In genomic region chr1:11078631-11079030, GRCh38 we compare ENCODE assay signal across 22 cellular contexts. TPM values are rescaled to one million over a fixed set of nuclear protein-coding genes. Genes with fewer than 3 reads are reported as not detected.
DNase-seq lines count a peak whose midpoint lies in the region; ATAC-seq and TF ChIP-seq lines count a peak whose summit lies in the region.
"Had no signal": no experiment of that assay in that cellular context is flagged by ENCODE, and none has a peak within 500 bp of the region (broad histone marks: within the 10 kb centered on the region; RNA-seq: fewer than 3 reads in every experiment).

No MANE protein-coding gene starts in this region.

- H3K27me3 Mint-ChIP-seq in activated CD8-positive, alpha-beta T cell treated with anti-CD3 and anti-CD28 coated beads, Interleukin-2, amount 10 ng/mL, durations not matched to agents 7 days and 5 days (ENCODE audit: low read depth): no peaks in the 10 kb centered on the region
- H3K27me3 Mint-ChIP-seq in chondrocyte (ENCODE audit: low read depth): no peaks in the 10 kb centered on the region
- H3K27me3 Mint-ChIP-seq: CD4-positive, alpha-beta T cell had no signal

- DNase-seq in activated CD8-positive, alpha-beta memory T cell treated with anti-CD3 and anti-CD28 coated beads, Interleukin-2, amount 50 U/mL, for 48 hours: peak; percentile 32
- no peak for DNase-seq in activated CD8-positive, alpha-beta memory T cell treated with anti-CD3 and anti-CD28 coated beads, Interleukin-2, amount 50 U/mL, for 4 hours
- DNase-seq in activated CD8-positive, alpha-beta T cell treated with anti-CD3 and anti-CD28 coated beads, Interleukin-2, amount 10 ng/mL, durations not matched to agents 7 days and 5 days: no peak
- DNase-seq in fibroblast of villous mesenchyme (ENCODE audit: low read depth) (peak; percentile 62), NCI-H128 (lab: John Stamatoyannopoulos, UW; ENCODE audit: unreplicated experiment) (no peak), chondrocyte (ENCODE audit: low spot score) (no peak)
- no peak for DNase-seq in stimulated activated effector memory CD8-positive, alpha-beta T cell treated with anti-CD3 and anti-CD28 coated beads, Interleukin-12 subunit alpha, Interleukin-12 subunit beta, amount 100 ng/mL, for 72 hours (ENCODE audit: low spot score in 2 of 2)
- DNase-seq: activated CD4-positive, alpha-beta T cell treated with anti-CD3 and anti-CD28 coated beads, Interleukin-2, amount 50 U/mL, for 48 hours; activated T-cell treated with anti-CD3 and anti-CD28 coated beads, Interleukin-2, amount 50 U/mL, for 72 hours; anterior cingulate cortex; CD4-positive, alpha-beta T cell; mucosa of descending colon; MV-4-11; NCI-H1930; NCI-H446; occipital lobe; stimulated activated naive CD8-positive, alpha-beta T cell treated with anti-CD3 and anti-CD28 coated beads, Interleukin-15, Interleukin-2, amounts not matched to agents 100 U/mL and 50 U/mL, for 24 hours; trophoblast cell had no signal

- H3K9me3 Mint-ChIP-seq in activated CD8-positive, alpha-beta T cell treated with anti-CD3 and anti-CD28 coated beads, Interleukin-2, amount 10 ng/mL, durations not matched to agents 7 days and 5 days (ENCODE audit: insufficient read depth): no peaks in the 10 kb centered on the region
- H3K9me3 Mint-ChIP-seq in stimulated activated effector memory CD8-positive, alpha-beta T cell treated with anti-CD3 and anti-CD28 coated beads, Interleukin-12 subunit alpha, Interleukin-12 subunit beta, amount 100 ng/mL, for 72 hours: no peaks in the 10 kb centered on the region
- H3K9me3 Mint-ChIP-seq in chondrocyte (ENCODE audit: low read depth): no peaks in the 10 kb centered on the region
- H3K9me3 Mint-ChIP-seq: activated T-cell treated with anti-CD3 and anti-CD28 coated beads, Interleukin-2, amount 50 U/mL, for 72 hours; CD4-positive, alpha-beta T cell had no signal

- CTCF ChIA-PET in activated CD8-positive, alpha-beta T cell treated with anti-CD3 and anti-CD28 coated beads, Interleukin-2, amount 10 ng/mL, durations not matched to agents 7 days and 5 days (lab: Charles Lee): interaction anchor here (1.1 to 2.1 kb wide), 2 partner anchors 13 to 41 kb away, joined by 3 to 4 read pairs; no protein-coding TSS in a partner anchor

- no peak overlapping the region for H3K4me3 Mint-ChIP-seq in activated CD8-positive, alpha-beta T cell treated with anti-CD3 and anti-CD28 coated beads, Interleukin-2, amount 10 ng/mL, durations not matched to agents 7 days and 5 days
- H3K4me3 Mint-ChIP-seq in stimulated activated effector memory CD8-positive, alpha-beta T cell treated with anti-CD3 and anti-CD28 coated beads, Interleukin-12 subunit alpha, Interleukin-12 subunit beta, amount 100 ng/mL, for 72 hours: no peak overlapping the region
- no peak overlapping the region for H3K4me3 Mint-ChIP-seq in chondrocyte (ENCODE audit: unreplicated experiment)
- H3K4me3 Mint-ChIP-seq: activated T-cell treated with anti-CD3 and anti-CD28 coated beads, Interleukin-2, amount 50 U/mL, for 72 hours; CD4-positive, alpha-beta T cell had no signal

- no peaks in the 10 kb centered on the region for H3K4me1 Mint-ChIP-seq in activated CD8-positive, alpha-beta T cell treated with anti-CD3 and anti-CD28 coated beads, Interleukin-2, amount 10 ng/mL, durations not matched to agents 7 days and 5 days (ENCODE audit: low read depth)
- no peaks in the 10 kb centered on the region for H3K4me1 Mint-ChIP-seq in stimulated activated effector memory CD8-positive, alpha-beta T cell treated with anti-CD3 and anti-CD28 coated beads, Interleukin-12 subunit alpha, Interleukin-12 subunit beta, amount 100 ng/mL, for 72 hours
- peaks cover 4% of the 10 kb centered on the region for H3K4me1 Mint-ChIP-seq in chondrocyte (ENCODE audit: low read depth)

- peak overlapping the region; percentile 37 for H3K27ac Mint-ChIP-seq in activated CD8-positive, alpha-beta T cell treated with anti-CD3 and anti-CD28 coated beads, Interleukin-2, amount 10 ng/mL, durations not matched to agents 7 days and 5 days
- H3K27ac Mint-ChIP-seq in stimulated activated effector memory CD8-positive, alpha-beta T cell treated with anti-CD3 and anti-CD28 coated beads, Interleukin-12 subunit alpha, Interleukin-12 subunit beta, amount 100 ng/mL, for 72 hours: peak overlapping the region; percentile 3
- no peak overlapping the region for H3K27ac Mint-ChIP-seq in chondrocyte (ENCODE audit: unreplicated experiment)
- H3K27ac Mint-ChIP-seq: activated T-cell treated with anti-CD3 and anti-CD28 coated beads, Interleukin-2, amount 50 U/mL, for 72 hours; CD4-positive, alpha-beta T cell had no signal

- ATAC-seq in activated CD8-positive, alpha-beta T cell treated with anti-CD3 and anti-CD28 coated beads, Interleukin-2, amount 10 ng/mL, durations not matched to agents 7 days and 5 days: no peak
- ATAC-seq in stimulated activated effector memory CD8-positive, alpha-beta T cell treated with anti-CD3 and anti-CD28 coated beads, Interleukin-12 subunit alpha, Interleukin-12 subunit beta, amount 100 ng/mL, for 72 hours: no peak
- no peak for ATAC-seq in HG03139 (IDR thresholded peaks at IDR 0.05; ENCODE audit: unreplicated experiment)
- ATAC-seq: A549; activated T-cell treated with anti-CD3 and anti-CD28 coated beads, Interleukin-2, amount 50 U/mL, for 72 hours; gastroesophageal sphincter; left lobe of liver; mucosa of descending colon; stimulated activated naive CD8-positive, alpha-beta T cell treated with anti-CD3 and anti-CD28 coated beads, Interleukin-15, Interleukin-2, amounts not matched to agents 100 U/mL and 50 U/mL, for 24 hours had no signal

- POLR2A ChIA-PET in activated CD8-positive, alpha-beta T cell treated with anti-CD3 and anti-CD28 coated beads, Interleukin-2, amount 10 ng/mL, durations not matched to agents 7 days and 5 days (lab: Charles Lee): no interaction called here

- H3K4me3 ChIP-seq in fibroblast of villous mesenchyme (ENCODE audit: low read depth, low read length): no peak overlapping the region
- H3K4me3 ChIP-seq: A549, gastroesophageal sphincter, mucosa of descending colon had no signal

- H3K36me3 Mint-ChIP-seq in activated CD8-positive, alpha-beta T cell treated with anti-CD3 and anti-CD28 coated beads, Interleukin-2, amount 10 ng/mL, durations not matched to agents 7 days and 5 days (ENCODE audit: low read depth): peaks cover 53% of the 10 kb centered on the region
- peaks cover 99% of the 10 kb centered on the region for H3K36me3 Mint-ChIP-seq in stimulated activated effector memory CD8-positive, alpha-beta T cell treated with anti-CD3 and anti-CD28 coated beads, Interleukin-12 subunit alpha, Interleukin-12 subunit beta, amount 100 ng/mL, for 72 hours
- peaks cover 29% of the 10 kb centered on the region for H3K36me3 Mint-ChIP-seq in chondrocyte (ENCODE audit: low read depth)

- TF ChIP-seq CTCF in fibroblast of villous mesenchyme (IDR thresholded peaks at IDR 0.05; ENCODE audit: insufficient read depth, low read depth, low read length) (no peak), chondrocyte (IDR thresholded peaks at IDR 0.05) (no peak)

RNA-seq across cellular contexts. Expression of gene SRM, which starts 18.8 kb away (rescaled TPM):
- 100 to 1,000 TPM; 146 to 154 TPM for total RNA-seq in activated CD8-positive, alpha-beta T cell treated with anti-CD3 and anti-CD28 coated beads, Interleukin-2, amount 10 ng/mL, durations not matched to agents 7 days and 5 days
- total RNA-seq in fibroblast of villous mesenchyme (24.6 and 25.4 TPM in 2 replicates), chondrocyte (140 to 176 TPM (median 141 TPM) in 3 replicates)

RNA-seq across cellular contexts. Expression of gene EXOSC10, which starts 21.0 kb away (rescaled TPM):
- 10 to 100 TPM; 86.1 to 89.8 TPM for total RNA-seq in activated CD8-positive, alpha-beta T cell treated with anti-CD3 and anti-CD28 coated beads, Interleukin-2, amount 10 ng/mL, durations not matched to agents 7 days and 5 days
- 48.0 and 60.5 TPM in 2 replicates for total RNA-seq in fibroblast of villous mesenchyme
- 49.1 to 57.2 TPM (median 49.8 TPM) in 3 replicates for total RNA-seq in chondrocyte

RNA-seq across cellular contexts. Expression of gene MASP2, which starts 31.6 kb away (rescaled TPM):
- total RNA-seq in activated CD8-positive, alpha-beta T cell treated with anti-CD3 and anti-CD28 coated beads, Interleukin-2, amount 10 ng/mL, durations not matched to agents 7 days and 5 days: under 1 TPM in 1 of 2 experiments, not detected in 1; 0.21 TPM
- total RNA-seq in fibroblast of villous mesenchyme: not detected in 2 replicates
- total RNA-seq in chondrocyte: not detected in 3 replicates
- total RNA-seq: mucosa of descending colon, occipital lobe had no signal

Comparison
In these comparisons a context has a peak if more than half of its experiments do, and no peak if none do; other contexts are left out.
1. DNase-seq: peak in activated CD8-positive, alpha-beta memory T cell treated with anti-CD3 and anti-CD28 coated beads, Interleukin-2, amount 50 U/mL, for 48 hours (single experiment) and fibroblast of villous mesenchyme (single experiment); none in activated CD8-positive, alpha-beta memory T cell treated with anti-CD3 and anti-CD28 coated beads, Interleukin-2, amount 50 U/mL, for 4 hours (single experiment), activated CD8-positive, alpha-beta T cell treated with anti-CD3 and anti-CD28 coated beads, Interleukin-2, amount 10 ng/mL, durations not matched to agents 7 days and 5 days (single experiment), stimulated activated effector memory CD8-positive, alpha-beta T cell treated with anti-CD3 and anti-CD28 coated beads, Interleukin-12 subunit alpha, Interleukin-12 subunit beta, amount 100 ng/mL, for 72 hours (0 of 2), NCI-H128 (single experiment) and chondrocyte (single experiment).